In the genomic region with DNA sequence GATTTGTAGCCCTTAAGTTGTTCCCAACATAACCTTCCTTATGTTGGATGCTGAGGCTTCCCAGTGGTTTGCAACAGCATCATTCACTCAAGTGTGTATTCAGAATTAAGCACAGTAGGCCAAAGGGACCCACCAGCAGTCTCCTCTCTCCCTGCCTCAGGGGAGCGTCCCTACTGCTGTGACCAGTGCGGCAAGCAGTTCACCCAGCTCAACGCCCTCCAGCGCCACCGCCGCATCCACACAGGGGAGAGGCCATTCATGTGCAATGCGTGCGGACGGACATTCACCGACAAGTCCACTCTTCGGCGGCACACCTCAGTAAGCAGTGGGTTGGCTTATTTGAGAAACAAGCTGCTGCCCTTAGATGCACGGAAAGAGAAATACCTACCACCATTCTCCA, we compare ENCODE assay signal across 1 cellular context.
TF ChIP-seq lines count a peak whose summit lies in the region.

No MANE protein-coding gene starts in this region.

TF ChIP-seq in HepG2, 621 proteins besides CTCF, POLR2A, EP300 and RAD21:
- TF ChIP-seq CHCHD3 (CRISPR knock-in tag; IDR thresholded peaks at IDR 0.05) = no peak
- TF ChIP-seq ZNF788 (CRISPR knock-in tag; IDR thresholded peaks at IDR 0.05; ENCODE audit: borderline replicate concordance) = no peak
- TF ChIP-seq RBFOX2 (IDR thresholded peaks at IDR 0.05; ENCODE audit: low read depth, low read length) = peak; percentile 37; the same call in 1 of the 2 replicates
- TF ChIP-seq, protein P1, sequence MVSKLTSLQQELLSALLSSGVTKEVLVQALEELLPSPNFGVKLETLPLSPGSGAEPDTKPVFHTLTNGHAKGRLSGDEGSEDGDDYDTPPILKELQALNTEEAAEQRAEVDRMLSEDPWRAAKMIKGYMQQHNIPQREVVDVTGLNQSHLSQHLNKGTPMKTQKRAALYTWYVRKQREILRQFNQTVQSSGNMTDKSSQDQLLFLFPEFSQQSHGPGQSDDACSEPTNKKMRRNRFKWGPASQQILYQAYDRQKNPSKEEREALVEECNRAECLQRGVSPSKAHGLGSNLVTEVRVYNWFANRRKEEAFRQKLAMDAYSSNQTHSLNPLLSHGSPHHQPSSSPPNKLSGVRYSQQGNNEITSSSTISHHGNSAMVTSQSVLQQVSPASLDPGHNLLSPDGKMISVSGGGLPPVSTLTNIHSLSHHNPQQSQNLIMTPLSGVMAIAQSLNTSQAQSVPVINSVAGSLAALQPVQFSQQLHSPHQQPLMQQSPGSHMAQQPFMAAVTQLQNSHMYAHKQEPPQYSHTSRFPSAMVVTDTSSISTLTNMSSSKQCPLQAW (CRISPR knock-in tag; IDR thresholded peaks at IDR 0.05) = no peak
- TF ChIP-seq, protein P2, sequence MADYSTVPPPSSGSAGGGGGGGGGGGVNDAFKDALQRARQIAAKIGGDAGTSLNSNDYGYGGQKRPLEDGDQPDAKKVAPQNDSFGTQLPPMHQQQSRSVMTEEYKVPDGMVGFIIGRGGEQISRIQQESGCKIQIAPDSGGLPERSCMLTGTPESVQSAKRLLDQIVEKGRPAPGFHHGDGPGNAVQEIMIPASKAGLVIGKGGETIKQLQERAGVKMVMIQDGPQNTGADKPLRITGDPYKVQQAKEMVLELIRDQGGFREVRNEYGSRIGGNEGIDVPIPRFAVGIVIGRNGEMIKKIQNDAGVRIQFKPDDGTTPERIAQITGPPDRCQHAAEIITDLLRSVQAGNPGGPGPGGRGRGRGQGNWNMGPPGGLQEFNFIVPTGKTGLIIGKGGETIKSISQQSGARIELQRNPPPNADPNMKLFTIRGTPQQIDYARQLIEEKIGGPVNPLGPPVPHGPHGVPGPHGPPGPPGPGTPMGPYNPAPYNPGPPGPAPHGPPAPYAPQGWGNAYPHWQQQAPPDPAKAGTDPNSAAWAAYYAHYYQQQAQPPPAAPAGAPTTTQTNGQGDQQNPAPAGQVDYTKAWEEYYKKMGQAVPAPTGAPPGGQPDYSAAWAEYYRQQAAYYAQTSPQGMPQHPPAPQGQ (CRISPR knock-in tag; IDR thresholded peaks at IDR 0.05; ENCODE audit: borderline replicate concordance) = no peak
- peak; percentile 58 for TF ChIP-seq ZBTB38 (CRISPR knock-in tag; IDR thresholded peaks at IDR 0.05)
- no peak for TF ChIP-seq NR2C2 (CRISPR knock-in tag; IDR thresholded peaks at IDR 0.05; ENCODE audit: borderline replicate concordance)
- no peak for TF ChIP-seq TEAD2 (CRISPR knock-in tag; IDR thresholded peaks at IDR 0.05)
- TF ChIP-seq, protein P3, sequence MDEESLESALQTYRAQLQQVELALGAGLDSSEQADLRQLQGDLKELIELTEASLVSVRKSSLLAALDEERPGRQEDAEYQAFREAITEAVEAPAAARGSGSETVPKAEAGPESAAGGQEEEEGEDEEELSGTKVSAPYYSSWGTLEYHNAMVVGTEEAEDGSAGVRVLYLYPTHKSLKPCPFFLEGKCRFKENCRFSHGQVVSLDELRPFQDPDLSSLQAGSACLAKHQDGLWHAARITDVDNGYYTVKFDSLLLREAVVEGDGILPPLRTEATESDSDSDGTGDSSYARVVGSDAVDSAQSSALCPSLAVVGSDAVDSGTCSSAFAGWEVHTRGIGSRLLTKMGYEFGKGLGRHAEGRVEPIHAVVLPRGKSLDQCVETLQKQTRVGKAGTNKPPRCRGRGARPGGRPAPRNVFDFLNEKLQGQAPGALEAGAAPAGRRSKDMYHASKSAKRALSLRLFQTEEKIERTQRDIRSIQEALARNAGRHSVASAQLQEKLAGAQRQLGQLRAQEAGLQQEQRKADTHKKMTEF (CRISPR knock-in tag; IDR thresholded peaks at IDR 0.05) = no peak
- TF ChIP-seq ZNF383 (CRISPR knock-in tag; IDR thresholded peaks at IDR 0.05; ENCODE audit: borderline replicate concordance) = no peak
- TF ChIP-seq, protein P4, sequence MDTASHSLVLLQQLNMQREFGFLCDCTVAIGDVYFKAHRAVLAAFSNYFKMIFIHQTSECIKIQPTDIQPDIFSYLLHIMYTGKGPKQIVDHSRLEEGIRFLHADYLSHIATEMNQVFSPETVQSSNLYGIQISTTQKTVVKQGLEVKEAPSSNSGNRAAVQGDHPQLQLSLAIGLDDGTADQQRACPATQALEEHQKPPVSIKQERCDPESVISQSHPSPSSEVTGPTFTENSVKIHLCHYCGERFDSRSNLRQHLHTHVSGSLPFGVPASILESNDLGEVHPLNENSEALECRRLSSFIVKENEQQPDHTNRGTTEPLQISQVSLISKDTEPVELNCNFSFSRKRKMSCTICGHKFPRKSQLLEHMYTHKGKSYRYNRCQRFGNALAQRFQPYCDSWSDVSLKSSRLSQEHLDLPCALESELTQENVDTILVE (CRISPR knock-in tag; IDR thresholded peaks at IDR 0.05) = no peak
- TF ChIP-seq RBM22 (optimal IDR thresholded peaks at IDR 0.05; ENCODE audit: low read length) = peak; percentile 78
- TF ChIP-seq, protein P5, sequence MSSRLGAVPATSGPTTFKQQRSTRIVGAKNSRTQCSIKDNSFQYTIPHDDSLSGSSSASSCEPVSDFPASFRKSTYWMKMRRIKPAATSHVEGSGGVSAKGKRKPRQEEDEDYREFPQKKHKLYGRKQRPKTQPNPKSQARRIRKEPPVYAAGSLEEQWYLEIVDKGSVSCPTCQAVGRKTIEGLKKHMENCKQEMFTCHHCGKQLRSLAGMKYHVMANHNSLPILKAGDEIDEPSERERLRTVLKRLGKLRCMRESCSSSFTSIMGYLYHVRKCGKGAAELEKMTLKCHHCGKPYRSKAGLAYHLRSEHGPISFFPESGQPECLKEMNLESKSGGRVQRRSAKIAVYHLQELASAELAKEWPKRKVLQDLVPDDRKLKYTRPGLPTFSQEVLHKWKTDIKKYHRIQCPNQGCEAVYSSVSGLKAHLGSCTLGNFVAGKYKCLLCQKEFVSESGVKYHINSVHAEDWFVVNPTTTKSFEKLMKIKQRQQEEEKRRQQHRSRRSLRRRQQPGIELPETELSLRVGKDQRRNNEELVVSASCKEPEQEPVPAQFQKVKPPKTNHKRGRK (CRISPR knock-in tag; IDR thresholded peaks at IDR 0.05) = no peak
- TF ChIP-seq, protein P6, sequence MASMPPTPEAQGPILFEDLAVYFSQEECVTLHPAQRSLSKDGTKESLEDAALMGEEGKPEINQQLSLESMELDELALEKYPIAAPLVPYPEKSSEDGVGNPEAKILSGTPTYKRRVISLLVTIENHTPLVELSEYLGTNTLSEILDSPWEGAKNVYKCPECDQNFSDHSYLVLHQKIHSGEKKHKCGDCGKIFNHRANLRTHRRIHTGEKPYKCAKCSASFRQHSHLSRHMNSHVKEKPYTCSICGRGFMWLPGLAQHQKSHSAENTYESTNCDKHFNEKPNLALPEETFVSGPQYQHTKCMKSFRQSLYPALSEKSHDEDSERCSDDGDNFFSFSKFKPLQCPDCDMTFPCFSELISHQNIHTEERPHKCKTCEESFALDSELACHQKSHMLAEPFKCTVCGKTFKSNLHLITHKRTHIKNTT (CRISPR knock-in tag; IDR thresholded peaks at IDR 0.05) = no peak
- peak; percentile 73 for TF ChIP-seq AGO2 (optimal IDR thresholded peaks at IDR 0.05; ENCODE audit: low read depth, low read length)
- no peak for TF ChIP-seq ZBTB7A (CRISPR knock-in tag; IDR thresholded peaks at IDR 0.05)
- TF ChIP-seq SSRP1 (CRISPR knock-in tag; IDR thresholded peaks at IDR 0.05) = peak; percentile 79
